ENCODE assay signal across 11 cellular contexts in genomic region chr12:26791328-26791791, GRCh38. TPM values are rescaled to one million over a fixed set of nuclear protein-coding genes. Genes with fewer than 3 reads are reported as not detected.
DNase-seq lines count a peak whose midpoint lies in the region; ATAC-seq, FAIRE-seq and TF ChIP-seq lines count a peak whose summit lies in the region.
"Had no signal": no experiment of that assay in that cellular context is flagged by ENCODE, and none has a peak within 500 bp of the region (broad histone marks: within the 10 kb centered on the region; RNA-seq: fewer than 3 reads in every experiment).

No MANE protein-coding gene starts in this region.

- no peak for FAIRE-seq in astrocyte (lab: Jason Lieb, UNC)

- H3K36me3 ChIP-seq in astrocyte (ENCODE audit: insufficient read depth, low read length), result no peaks in the 10 kb centered on the region

- no peaks in the 10 kb centered on the region for H3K79me2 ChIP-seq in astrocyte (ENCODE audit: insufficient read depth, low read length)

- H3K4me3 ChIP-seq in astrocyte (ENCODE audit: insufficient read depth, low read depth, low read length), result no peak overlapping the region
- H3K4me3 ChIP-seq in coronary artery, result no peak overlapping the region

- no peaks in the 10 kb centered on the region for H4K20me1 ChIP-seq in astrocyte (ENCODE audit: insufficient read depth, low read length)

- H3K4me1 Mint-ChIP-seq in astrocyte (ENCODE audit: low read depth, unreplicated experiment) (peaks cover 51% of the 10 kb centered on the region), osteocyte (ENCODE audit: unreplicated experiment) (peaks cover 54% of the 10 kb centered on the region), nephron progenitor cell (no peaks in the 10 kb centered on the region)

- H3K9ac ChIP-seq in astrocyte (ENCODE audit: low read length), result no peak overlapping the region

- H3K9me3 ChIP-seq in astrocyte (ENCODE audit: insufficient read depth, low read depth, low read length), result no peaks in the 10 kb centered on the region

- ATAC-seq in GM18907 (IDR thresholded peaks at IDR 0.05; ENCODE audit: unreplicated experiment) (peak; percentile 75), HG03159 (IDR thresholded peaks at IDR 0.05; ENCODE audit: unreplicated experiment) (peak; percentile 58), HG03439 (IDR thresholded peaks at IDR 0.05; ENCODE audit: unreplicated experiment) (no peak)

- H3K4me3 Mint-ChIP-seq in astrocyte (ENCODE audit: unreplicated experiment) (no peak overlapping the region), osteocyte (ENCODE audit: unreplicated experiment) (no peak overlapping the region), nephron progenitor cell (no peak overlapping the region)

- peaks cover 2% of the 10 kb centered on the region for H3K36me3 Mint-ChIP-seq in astrocyte (ENCODE audit: low read depth, unreplicated experiment)
- H3K36me3 Mint-ChIP-seq in osteocyte (ENCODE audit: unreplicated experiment), result no peaks in the 10 kb centered on the region
- peaks cover 6% of the 10 kb centered on the region for H3K36me3 Mint-ChIP-seq in nephron progenitor cell (ENCODE audit: low read depth)

- no peak overlapping the region for H2AFZ ChIP-seq in astrocyte (ENCODE audit: low read depth, low read length)

- H3K4me2 ChIP-seq in astrocyte (ENCODE audit: low read length), result peak overlapping the region; percentile 5

- peak; percentile 72 for DNase-seq in astrocyte (ENCODE audit: low read depth)
- no peak for DNase-seq in osteocyte (ENCODE audit: extremely low spot score, unreplicated experiment)
- no peak for DNase-seq in nephron progenitor cell
- DNase-seq in coronary artery (ENCODE audit: low spot score), result no peak
- DNase-seq in stimulated activated CD4-positive, alpha-beta T cell treated with anti-CD3 and anti-CD28 coated beads, Interleukin-1b, Interleukin-23, amount 100 ng/mL, for 48 hours, result no peak
- DNase-seq: left colon, NCI-H510A had no signal

- peaks cover 27% of the 10 kb centered on the region for H3K4me1 ChIP-seq in astrocyte (ENCODE audit: insufficient read depth, low read length)

- no peak for TF ChIP-seq CTCF in astrocyte (IDR thresholded peaks at IDR 0.05; ENCODE audit: insufficient read depth, low read depth, low read length)
- no peak for TF ChIP-seq CTCF in osteocyte (IDR thresholded peaks at IDR 0.05)
- TF ChIP-seq CTCF in nephron progenitor cell (IDR thresholded peaks at IDR 0.05), result no peak
- TF ChIP-seq CTCF in coronary artery (IDR thresholded peaks at IDR 0.05), result no peak

- H3K27ac ChIP-seq in astrocyte (ENCODE audit: low read depth, low read length) (no peak overlapping the region), coronary artery (no peak overlapping the region)

- peak overlapping the region; percentile 91 for H3K27ac Mint-ChIP-seq in astrocyte (ENCODE audit: unreplicated experiment)
- peak overlapping the region; percentile 68 for H3K27ac Mint-ChIP-seq in osteocyte (ENCODE audit: unreplicated experiment)
- no peak overlapping the region for H3K27ac Mint-ChIP-seq in nephron progenitor cell
- H3K27ac Mint-ChIP-seq: activated T-helper 2 cell treated with anti-CD3 and anti-CD28 coated beads, Interferon-gamma antibody, Interleukin-2, Interleukin-4, amounts not matched to agents 10 μg/mL and 5 μg/mL and 100 μg/mL, durations not matched to agents 14 hours and 24 hours and 36 hours had no signal

- no peaks in the 10 kb centered on the region for H3K27me3 Mint-ChIP-seq in astrocyte (ENCODE audit: low read depth, unreplicated experiment)
- no peaks in the 10 kb centered on the region for H3K27me3 Mint-ChIP-seq in osteocyte (ENCODE audit: unreplicated experiment)
- H3K27me3 Mint-ChIP-seq in nephron progenitor cell (ENCODE audit: low read depth, poor library complexity), result peaks cover 4% of the 10 kb centered on the region

- H3K9me3 Mint-ChIP-seq in astrocyte (ENCODE audit: unreplicated experiment) (peaks cover 2% of the 10 kb centered on the region), osteocyte (ENCODE audit: unreplicated experiment) (no peaks in the 10 kb centered on the region), nephron progenitor cell (peaks cover 6% of the 10 kb centered on the region)
- H3K9me3 Mint-ChIP-seq: activated T-helper 2 cell treated with anti-CD3 and anti-CD28 coated beads, Interferon-gamma antibody, Interleukin-2, Interleukin-4, amounts not matched to agents 10 μg/mL and 5 μg/mL and 100 μg/mL, durations not matched to agents 14 hours and 24 hours and 36 hours had no signal

- no peaks in the 10 kb centered on the region for H3K27me3 ChIP-seq in astrocyte (ENCODE audit: insufficient read depth, low read length)

RNA-seq across cellular contexts. Expression of gene ITPR2, which starts 41.6 kb away (rescaled TPM):
- total RNA-seq in astrocyte (24.4 and 24.8 TPM in 2 replicates), osteocyte (20.5 and 22.1 TPM in 2 replicates)
